In genomic region chr6:100100776-100101175, GRCh38 we compare ENCODE assay signal across 23 cellular contexts.
"Had no signal": no experiment of that assay in that cellular context is flagged by ENCODE, and none has a peak within 500 bp of the region (broad histone marks: within the 10 kb centered on the region; RNA-seq: fewer than 3 reads in every experiment).

No MANE protein-coding gene starts in this region.

- H3K4me3 Mint-ChIP-seq: effector memory CD8-positive, alpha-beta T cell; mesothelial cell of epicardium; natural killer cell; neural crest cell; stimulated activated naive B cell treated with anti-CD40 and anti-IgM and Interleukin-4, amounts not matched to agents 10 μg/mL and 1 μg/mL and 100 μg/mL, for 72 hours had no signal

- H3K9me3 Mint-ChIP-seq: effector memory CD8-positive, alpha-beta T cell; mesothelial cell of epicardium; natural killer cell; neural crest cell; stimulated activated naive B cell treated with anti-CD40 and anti-IgM and Interleukin-4, amounts not matched to agents 10 μg/mL and 1 μg/mL and 100 μg/mL, for 72 hours had no signal

- H3K4me3 ChIP-seq: esophagus muscularis mucosa, gastrocnemius medialis, heart right ventricle, ovary, right atrium auricular region, sigmoid colon, skin epidermis, stomach, thoracic aorta, transverse colon had no signal

- H3K27ac ChIP-seq: epithelial cell of prostate, esophagus muscularis mucosa, gastrocnemius medialis, heart right ventricle, ovary, right atrium auricular region, sigmoid colon, skin epidermis, stomach, thoracic aorta, transverse colon had no signal

- DNase-seq: effector memory CD8-positive, alpha-beta T cell; gastrocnemius medialis; heart right ventricle; hypothalamus; islet precursor cell; natural killer cell; nucleus accumbens; ovary; sigmoid colon; stimulated activated CD4-positive, alpha-beta T cell treated with anti-CD3 and anti-CD28 coated beads, Interleukin-2, amount 100 ng/mL, for 24 hours; stimulated activated CD4-positive, alpha-beta T cell treated with anti-CD3 and anti-CD28 coated beads, Interleukin-4, amount 100 ng/mL, for 4 hours; stimulated activated naive B cell treated with anti-CD40 and anti-IgM and Interleukin-4, amounts not matched to agents 10 μg/mL and 1 μg/mL and 100 μg/mL, for 72 hours; stomach; substantia nigra; transverse colon had no signal

- H3K36me3 Mint-ChIP-seq: mesothelial cell of epicardium; natural killer cell; stimulated activated naive B cell treated with anti-CD40 and anti-IgM and Interleukin-4, amounts not matched to agents 10 μg/mL and 1 μg/mL and 100 μg/mL, for 72 hours had no signal

- H3K4me1 ChIP-seq: esophagus muscularis mucosa, gastrocnemius medialis, heart right ventricle, right atrium auricular region, sigmoid colon, stomach, transverse colon had no signal

- H3K9me3 ChIP-seq: esophagus muscularis mucosa, gastrocnemius medialis, heart right ventricle, ovary, right atrium auricular region, sigmoid colon, stomach, thoracic aorta, transverse colon had no signal

- H3K27ac Mint-ChIP-seq: effector memory CD8-positive, alpha-beta T cell; mesothelial cell of epicardium; natural killer cell; stimulated activated naive B cell treated with anti-CD40 and anti-IgM and Interleukin-4, amounts not matched to agents 10 μg/mL and 1 μg/mL and 100 μg/mL, for 72 hours had no signal

- H3K36me3 ChIP-seq: esophagus muscularis mucosa, gastrocnemius medialis, heart right ventricle, ovary, right atrium auricular region, sigmoid colon, stomach, thoracic aorta, transverse colon had no signal

- ATAC-seq: effector memory CD8-positive, alpha-beta T cell; gastrocnemius medialis; heart right ventricle; left lobe of liver; natural killer cell; stimulated activated naive B cell treated with anti-CD40 and anti-IgM and Interleukin-4, amounts not matched to agents 10 μg/mL and 1 μg/mL and 100 μg/mL, for 72 hours had no signal

- H3K4me1 Mint-ChIP-seq: mesothelial cell of epicardium; natural killer cell; neural crest cell; stimulated activated naive B cell treated with anti-CD40 and anti-IgM and Interleukin-4, amounts not matched to agents 10 μg/mL and 1 μg/mL and 100 μg/mL, for 72 hours had no signal
